In genomic region chr15:47753591-47753990, GRCh38 we compare ENCODE assay signal across 29 cellular contexts.
"Had no signal": no experiment of that assay in that cellular context is flagged by ENCODE, and none has a peak within 500 bp of the region (broad histone marks: within the 10 kb centered on the region; RNA-seq: fewer than 3 reads in every experiment).

No MANE protein-coding gene starts in this region.

- ATAC-seq: stimulated activated effector memory CD8-positive, alpha-beta T cell treated with anti-CD3 and anti-CD28 coated beads, Interleukin-12 subunit alpha, Interleukin-12 subunit beta, amount 100 ng/mL, for 72 hours; stimulated activated memory B cell treated with anti-CD40 and anti-IgM and Interleukin-4, amounts not matched to agents 10 μg/mL and 1 μg/mL and 100 μg/mL, for 72 hours; stimulated activated naive B cell treated with anti-CD40 and anti-IgM and Interleukin-4, amounts not matched to agents 10 μg/mL and 1 μg/mL and 100 μg/mL, for 72 hours; stimulated activated naive CD8-positive, alpha-beta T cell treated with anti-CD3 and anti-CD28 coated beads, Interleukin-15, amount 100 ng/mL, for 72 hours; stimulated activated naive CD8-positive, alpha-beta T cell treated with anti-CD3 and anti-CD28 coated beads, Interleukin-15, Interleukin-2, amounts not matched to agents 100 U/mL and 50 U/mL, for 24 hours; upper lobe of right lung had no signal

- H3K27me3 ChIP-seq: stomach, suprapubic skin, testis, thyroid gland, tibial artery, tibial nerve, transverse colon, upper lobe of left lung, upper lobe of right lung, uterus, vagina had no signal

- H3K27ac ChIP-seq: stomach, suprapubic skin, testis, thoracic aorta, thyroid gland, tibial artery, tibial nerve, transverse colon, upper lobe of left lung, upper lobe of right lung, uterus, vagina had no signal

- H3K36me3 ChIP-seq: suprapubic skin, thoracic aorta, thyroid gland, transverse colon, upper lobe of left lung, upper lobe of right lung, uterus had no signal

- H3K36me3 Mint-ChIP-seq: stimulated activated effector memory CD8-positive, alpha-beta T cell treated with anti-CD3 and anti-CD28 coated beads, Interleukin-12 subunit alpha, Interleukin-12 subunit beta, amount 100 ng/mL, for 72 hours; stimulated activated memory B cell treated with anti-CD40 and anti-IgM and Interleukin-4, amounts not matched to agents 10 μg/mL and 1 μg/mL and 100 μg/mL, for 72 hours had no signal

- H3K4me3 Mint-ChIP-seq: stimulated activated effector memory CD8-positive, alpha-beta T cell treated with anti-CD3 and anti-CD28 coated beads, Interleukin-12 subunit alpha, Interleukin-12 subunit beta, amount 100 ng/mL, for 72 hours; stimulated activated memory B cell treated with anti-CD40 and anti-IgM and Interleukin-4, amounts not matched to agents 10 μg/mL and 1 μg/mL and 100 μg/mL, for 72 hours; stimulated activated naive B cell treated with anti-CD40 and anti-IgM and Interleukin-4, amounts not matched to agents 10 μg/mL and 1 μg/mL and 100 μg/mL, for 72 hours; stimulated activated naive CD8-positive, alpha-beta T cell treated with anti-CD3 and anti-CD28 coated beads, Interleukin-15, amount 100 ng/mL, for 72 hours; stimulated activated naive CD8-positive, alpha-beta T cell treated with anti-CD3 and anti-CD28 coated beads, Interleukin-15, Interleukin-2, amounts not matched to agents 100 ng/mL and 50 ng/mL, for 24 hours; type B pancreatic cell had no signal

- H3K4me1 Mint-ChIP-seq: stimulated activated effector memory CD8-positive, alpha-beta T cell treated with anti-CD3 and anti-CD28 coated beads, Interleukin-12 subunit alpha, Interleukin-12 subunit beta, amount 100 ng/mL, for 72 hours; stimulated activated memory B cell treated with anti-CD40 and anti-IgM and Interleukin-4, amounts not matched to agents 10 μg/mL and 1 μg/mL and 100 μg/mL, for 72 hours; stimulated activated naive B cell treated with anti-CD40 and anti-IgM and Interleukin-4, amounts not matched to agents 10 μg/mL and 1 μg/mL and 100 μg/mL, for 72 hours; stimulated activated naive CD8-positive, alpha-beta T cell treated with anti-CD3 and anti-CD28 coated beads, Interleukin-15, amount 100 ng/mL, for 72 hours had no signal

- H3K27ac Mint-ChIP-seq: stimulated activated effector memory CD8-positive, alpha-beta T cell treated with anti-CD3 and anti-CD28 coated beads, Interleukin-12 subunit alpha, Interleukin-12 subunit beta, amount 100 ng/mL, for 72 hours; stimulated activated memory B cell treated with anti-CD40 and anti-IgM and Interleukin-4, amounts not matched to agents 10 μg/mL and 1 μg/mL and 100 μg/mL, for 72 hours; stimulated activated naive B cell treated with anti-CD40 and anti-IgM and Interleukin-4, amounts not matched to agents 10 μg/mL and 1 μg/mL and 100 μg/mL, for 72 hours; stimulated activated naive CD8-positive, alpha-beta T cell treated with anti-CD3 and anti-CD28 coated beads, Interleukin-15, amount 100 ng/mL, for 72 hours; stimulated activated naive CD8-positive, alpha-beta T cell treated with anti-CD3 and anti-CD28 coated beads, Interleukin-15, Interleukin-2, amounts not matched to agents 100 ng/mL and 50 ng/mL, for 24 hours; type B pancreatic cell had no signal

- H3K4me1 ChIP-seq: suprapubic skin, testis, tibial artery, upper lobe of left lung, upper lobe of right lung, uterus had no signal

- H3K4me3 ChIP-seq: stomach, suprapubic skin, testis, thoracic aorta, thyroid gland, tibial artery, tibial nerve, transverse colon, upper lobe of left lung, upper lobe of right lung, uterus, vagina had no signal

- H3K9me3 ChIP-seq: testis, thyroid gland, vagina had no signal

- FAIRE-seq: urothelium cell line had no signal

- H3K27me3 Mint-ChIP-seq: stimulated activated memory B cell treated with anti-CD40 and anti-IgM and Interleukin-4, amounts not matched to agents 10 μg/mL and 1 μg/mL and 100 μg/mL, for 72 hours; stimulated activated naive B cell treated with anti-CD40 and anti-IgM and Interleukin-4, amounts not matched to agents 10 μg/mL and 1 μg/mL and 100 μg/mL, for 72 hours; stimulated activated naive CD8-positive, alpha-beta T cell treated with anti-CD3 and anti-CD28 coated beads, Interleukin-15, amount 100 ng/mL, for 72 hours; stimulated activated naive CD8-positive, alpha-beta T cell treated with anti-CD3 and anti-CD28 coated beads, Interleukin-15, Interleukin-2, amounts not matched to agents 100 ng/mL and 50 ng/mL, for 24 hours; type B pancreatic cell had no signal

- DNase-seq: stimulated activated CD4-positive, alpha-beta T cell treated with anti-CD3 and anti-CD28 coated beads, Interleukin-2, amount 100 ng/mL, for 48 hours; stimulated activated CD4-positive, alpha-beta T cell treated with anti-CD3 and anti-CD28 coated beads, Interleukin-4, amount 100 ng/mL, for 1 hour; stimulated activated CD4-positive, alpha-beta T cell treated with anti-CD3 and anti-CD28 coated beads, Interleukin-4, amount 100 ng/mL, for 24 hours; stimulated activated CD4-positive, alpha-beta T cell treated with anti-CD3 and anti-CD28 coated beads, Interleukin-4, amount 100 ng/mL, for 4 hours; stimulated activated CD8-positive, alpha-beta memory T cell treated with anti-CD3 and anti-CD28 coated beads, Interleukin-4, amount 100 ng/mL, for 48 hours; stimulated activated naive B cell treated with anti-CD40 and anti-IgM and Interleukin-4, amounts not matched to agents 10 μg/mL and 1 μg/mL and 100 μg/mL, for 72 hours; stimulated activated naive CD4-positive, alpha-beta T cell; stimulated activated naive CD4-positive, alpha-beta T cell treated with Interleukin-2 at 50 U/mL for 16 hours; stimulated activated naive CD8-positive, alpha-beta T cell treated with anti-CD3 and anti-CD28 coated beads, Interleukin-15, amount 100 ng/mL, for 72 hours; stimulated activated naive CD8-positive, alpha-beta T cell treated with anti-CD3 and anti-CD28 coated beads, Interleukin-15, Interleukin-2, amounts not matched to agents 100 U/mL and 50 U/mL, for 24 hours; stomach; substantia nigra; testis; thyroid gland; tibial artery; transverse colon; trophoblast cell; upper lobe of left lung; upper lobe of right lung; uterus had no signal
